In genomic region chr6:116570856-116571682, GRCh38 we compare ENCODE assay signal across 1 cellular context.
TF ChIP-seq lines count a peak whose summit lies in the region.

A gene with protein sequence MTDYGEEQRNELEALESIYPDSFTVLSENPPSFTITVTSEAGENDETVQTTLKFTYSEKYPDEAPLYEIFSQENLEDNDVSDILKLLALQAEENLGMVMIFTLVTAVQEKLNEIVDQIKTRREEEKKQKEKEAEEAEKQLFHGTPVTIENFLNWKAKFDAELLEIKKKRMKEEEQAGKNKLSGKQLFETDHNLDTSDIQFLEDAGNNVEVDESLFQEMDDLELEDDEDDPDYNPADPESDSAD (plus strand): TSS chr6:116571504. CDS start chr6:116571583, 79 bp downstream.

TF ChIP-seq in HepG2, 621 proteins besides CTCF, POLR2A, EP300 and RAD21 (continued from another document and continues in another):
- TF ChIP-seq, protein P1, sequence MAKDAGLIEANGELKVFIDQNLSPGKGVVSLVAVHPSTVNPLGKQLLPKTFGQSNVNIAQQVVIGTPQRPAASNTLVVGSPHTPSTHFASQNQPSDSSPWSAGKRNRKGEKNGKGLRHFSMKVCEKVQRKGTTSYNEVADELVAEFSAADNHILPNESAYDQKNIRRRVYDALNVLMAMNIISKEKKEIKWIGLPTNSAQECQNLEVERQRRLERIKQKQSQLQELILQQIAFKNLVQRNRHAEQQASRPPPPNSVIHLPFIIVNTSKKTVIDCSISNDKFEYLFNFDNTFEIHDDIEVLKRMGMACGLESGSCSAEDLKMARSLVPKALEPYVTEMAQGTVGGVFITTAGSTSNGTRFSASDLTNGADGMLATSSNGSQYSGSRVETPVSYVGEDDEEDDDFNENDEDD (CRISPR knock-in tag; IDR thresholded peaks at IDR 0.05; ENCODE audit: borderline replicate concordance): peak; percentile 83; the same call in 1 of the 2 replicates
- TF ChIP-seq IKZF4 (CRISPR knock-in tag; IDR thresholded peaks at IDR 0.05; ENCODE audit: borderline replicate concordance, low read depth, not compliant biosample characterization): no peak
- TF ChIP-seq ZNF691 (CRISPR knock-in tag; IDR thresholded peaks at IDR 0.05; ENCODE audit: borderline replicate concordance, low read depth): peak; percentile 84
- TF ChIP-seq ARNT (IDR thresholded peaks at IDR 0.05): no peak
- TF ChIP-seq, protein P2, sequence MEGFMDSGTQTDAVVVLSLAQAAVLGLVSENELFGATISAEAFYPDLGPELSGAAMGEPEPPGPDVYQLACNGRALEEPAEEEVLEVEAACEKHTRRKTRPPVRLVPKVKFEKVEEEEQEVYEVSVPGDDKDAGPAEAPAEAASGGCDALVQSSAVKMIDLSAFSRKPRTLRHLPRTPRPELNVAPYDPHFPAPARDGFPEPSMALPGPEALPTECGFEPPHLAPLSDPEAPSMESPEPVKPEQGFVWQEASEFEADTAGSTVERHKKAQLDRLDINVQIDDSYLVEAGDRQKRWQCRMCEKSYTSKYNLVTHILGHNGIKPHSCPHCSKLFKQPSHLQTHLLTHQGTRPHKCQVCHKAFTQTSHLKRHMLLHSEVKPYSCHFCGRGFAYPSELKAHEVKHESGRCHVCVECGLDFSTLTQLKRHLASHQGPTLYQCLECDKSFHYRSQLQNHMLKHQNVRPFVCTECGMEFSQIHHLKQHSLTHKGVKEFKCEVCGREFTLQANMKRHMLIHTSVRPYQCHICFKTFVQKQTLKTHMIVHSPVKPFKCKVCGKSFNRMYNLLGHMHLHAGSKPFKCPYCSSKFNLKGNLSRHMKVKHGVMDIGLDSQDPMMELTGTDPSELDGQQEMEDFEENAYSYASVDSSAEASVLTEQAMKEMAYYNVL (CRISPR knock-in tag; IDR thresholded peaks at IDR 0.05; ENCODE audit: borderline replicate concordance): peak; percentile 97
- TF ChIP-seq, protein P3, sequence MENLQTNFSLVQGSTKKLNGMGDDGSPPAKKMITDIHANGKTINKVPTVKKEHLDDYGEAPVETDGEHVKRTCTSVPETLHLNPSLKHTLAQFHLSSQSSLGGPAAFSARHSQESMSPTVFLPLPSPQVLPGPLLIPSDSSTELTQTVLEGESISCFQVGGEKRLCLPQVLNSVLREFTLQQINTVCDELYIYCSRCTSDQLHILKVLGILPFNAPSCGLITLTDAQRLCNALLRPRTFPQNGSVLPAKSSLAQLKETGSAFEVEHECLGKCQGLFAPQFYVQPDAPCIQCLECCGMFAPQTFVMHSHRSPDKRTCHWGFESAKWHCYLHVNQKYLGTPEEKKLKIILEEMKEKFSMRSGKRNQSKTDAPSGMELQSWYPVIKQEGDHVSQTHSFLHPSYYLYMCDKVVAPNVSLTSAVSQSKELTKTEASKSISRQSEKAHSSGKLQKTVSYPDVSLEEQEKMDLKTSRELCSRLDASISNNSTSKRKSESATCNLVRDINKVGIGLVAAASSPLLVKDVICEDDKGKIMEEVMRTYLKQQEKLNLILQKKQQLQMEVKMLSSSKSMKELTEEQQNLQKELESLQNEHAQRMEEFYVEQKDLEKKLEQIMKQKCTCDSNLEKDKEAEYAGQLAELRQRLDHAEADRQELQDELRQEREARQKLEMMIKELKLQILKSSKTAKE (CRISPR knock-in tag; IDR thresholded peaks at IDR 0.05; ENCODE audit: borderline replicate concordance): peak; percentile 83
- peak; percentile 32 for TF ChIP-seq HNRNPK (IDR thresholded peaks at IDR 0.05; ENCODE audit: low read depth, low read length, poor library complexity, severe bottlenecking)
- peak; percentile 95 for TF ChIP-seq ATF7-NPFF (CRISPR knock-in tag; IDR thresholded peaks at IDR 0.05; ENCODE audit: low read depth)
- TF ChIP-seq, protein P4, sequence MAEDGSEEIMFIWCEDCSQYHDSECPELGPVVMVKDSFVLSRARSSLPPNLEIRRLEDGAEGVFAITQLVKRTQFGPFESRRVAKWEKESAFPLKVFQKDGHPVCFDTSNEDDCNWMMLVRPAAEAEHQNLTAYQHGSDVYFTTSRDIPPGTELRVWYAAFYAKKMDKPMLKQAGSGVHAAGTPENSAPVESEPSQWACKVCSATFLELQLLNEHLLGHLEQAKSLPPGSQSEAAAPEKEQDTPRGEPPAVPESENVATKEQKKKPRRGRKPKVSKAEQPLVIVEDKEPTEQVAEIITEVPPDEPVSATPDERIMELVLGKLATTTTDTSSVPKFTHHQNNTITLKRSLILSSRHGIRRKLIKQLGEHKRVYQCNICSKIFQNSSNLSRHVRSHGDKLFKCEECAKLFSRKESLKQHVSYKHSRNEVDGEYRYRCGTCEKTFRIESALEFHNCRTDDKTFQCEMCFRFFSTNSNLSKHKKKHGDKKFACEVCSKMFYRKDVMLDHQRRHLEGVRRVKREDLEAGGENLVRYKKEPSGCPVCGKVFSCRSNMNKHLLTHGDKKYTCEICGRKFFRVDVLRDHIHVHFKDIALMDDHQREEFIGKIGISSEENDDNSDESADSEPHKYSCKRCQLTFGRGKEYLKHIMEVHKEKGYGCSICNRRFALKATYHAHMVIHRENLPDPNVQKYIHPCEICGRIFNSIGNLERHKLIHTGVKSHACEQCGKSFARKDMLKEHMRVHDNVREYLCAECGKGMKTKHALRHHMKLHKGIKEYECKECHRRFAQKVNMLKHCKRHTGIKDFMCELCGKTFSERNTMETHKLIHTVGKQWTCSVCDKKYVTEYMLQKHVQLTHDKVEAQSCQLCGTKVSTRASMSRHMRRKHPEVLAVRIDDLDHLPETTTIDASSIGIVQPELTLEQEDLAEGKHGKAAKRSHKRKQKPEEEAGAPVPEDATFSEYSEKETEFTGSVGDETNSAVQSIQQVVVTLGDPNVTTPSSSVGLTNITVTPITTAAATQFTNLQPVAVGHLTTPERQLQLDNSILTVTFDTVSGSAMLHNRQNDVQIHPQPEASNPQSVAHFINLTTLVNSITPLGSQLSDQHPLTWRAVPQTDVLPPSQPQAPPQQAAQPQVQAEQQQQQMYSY (CRISPR knock-in tag; IDR thresholded peaks at IDR 0.05): peak; percentile 70; the same call in 1 of the 2 replicates
- TF ChIP-seq ZNF589 (CRISPR knock-in tag; conservative IDR thresholded peaks at IDR 0.05): no peak; the same call in 1 of the 2 replicates
- TF ChIP-seq GABPB1 (CRISPR knock-in tag; IDR thresholded peaks at IDR 0.05): peak; percentile 96
- peak; percentile 95; the same call in 1 of the 2 replicates for TF ChIP-seq ZNF513 (CRISPR knock-in tag; conservative IDR thresholded peaks at IDR 0.05)
- TF ChIP-seq FOSL1 (CRISPR knock-in tag; IDR thresholded peaks at IDR 0.05; ENCODE audit: borderline replicate concordance): no peak
- TF ChIP-seq NONO (IDR thresholded peaks at IDR 0.05): no peak
- peak; percentile 99 for TF ChIP-seq NONO (CRISPR knock-in tag; conservative IDR thresholded peaks at IDR 0.05)
- TF ChIP-seq, protein P5, sequence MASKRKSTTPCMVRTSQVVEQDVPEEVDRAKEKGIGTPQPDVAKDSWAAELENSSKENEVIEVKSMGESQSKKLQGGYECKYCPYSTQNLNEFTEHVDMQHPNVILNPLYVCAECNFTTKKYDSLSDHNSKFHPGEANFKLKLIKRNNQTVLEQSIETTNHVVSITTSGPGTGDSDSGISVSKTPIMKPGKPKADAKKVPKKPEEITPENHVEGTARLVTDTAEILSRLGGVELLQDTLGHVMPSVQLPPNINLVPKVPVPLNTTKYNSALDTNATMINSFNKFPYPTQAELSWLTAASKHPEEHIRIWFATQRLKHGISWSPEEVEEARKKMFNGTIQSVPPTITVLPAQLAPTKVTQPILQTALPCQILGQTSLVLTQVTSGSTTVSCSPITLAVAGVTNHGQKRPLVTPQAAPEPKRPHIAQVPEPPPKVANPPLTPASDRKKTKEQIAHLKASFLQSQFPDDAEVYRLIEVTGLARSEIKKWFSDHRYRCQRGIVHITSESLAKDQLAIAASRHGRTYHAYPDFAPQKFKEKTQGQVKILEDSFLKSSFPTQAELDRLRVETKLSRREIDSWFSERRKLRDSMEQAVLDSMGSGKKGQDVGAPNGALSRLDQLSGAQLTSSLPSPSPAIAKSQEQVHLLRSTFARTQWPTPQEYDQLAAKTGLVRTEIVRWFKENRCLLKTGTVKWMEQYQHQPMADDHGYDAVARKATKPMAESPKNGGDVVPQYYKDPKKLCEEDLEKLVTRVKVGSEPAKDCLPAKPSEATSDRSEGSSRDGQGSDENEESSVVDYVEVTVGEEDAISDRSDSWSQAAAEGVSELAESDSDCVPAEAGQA (IDR thresholded peaks at IDR 0.05; ENCODE audit: low read depth): no peak; the same call in 1 of the 2 replicates
- TF ChIP-seq, protein P5 (CRISPR knock-in tag; IDR thresholded peaks at IDR 0.05; ENCODE audit: borderline replicate concordance): no peak
- TF ChIP-seq NR2C2 (CRISPR knock-in tag; IDR thresholded peaks at IDR 0.05; ENCODE audit: borderline replicate concordance): peak; percentile 88
- TF ChIP-seq, protein P6, sequence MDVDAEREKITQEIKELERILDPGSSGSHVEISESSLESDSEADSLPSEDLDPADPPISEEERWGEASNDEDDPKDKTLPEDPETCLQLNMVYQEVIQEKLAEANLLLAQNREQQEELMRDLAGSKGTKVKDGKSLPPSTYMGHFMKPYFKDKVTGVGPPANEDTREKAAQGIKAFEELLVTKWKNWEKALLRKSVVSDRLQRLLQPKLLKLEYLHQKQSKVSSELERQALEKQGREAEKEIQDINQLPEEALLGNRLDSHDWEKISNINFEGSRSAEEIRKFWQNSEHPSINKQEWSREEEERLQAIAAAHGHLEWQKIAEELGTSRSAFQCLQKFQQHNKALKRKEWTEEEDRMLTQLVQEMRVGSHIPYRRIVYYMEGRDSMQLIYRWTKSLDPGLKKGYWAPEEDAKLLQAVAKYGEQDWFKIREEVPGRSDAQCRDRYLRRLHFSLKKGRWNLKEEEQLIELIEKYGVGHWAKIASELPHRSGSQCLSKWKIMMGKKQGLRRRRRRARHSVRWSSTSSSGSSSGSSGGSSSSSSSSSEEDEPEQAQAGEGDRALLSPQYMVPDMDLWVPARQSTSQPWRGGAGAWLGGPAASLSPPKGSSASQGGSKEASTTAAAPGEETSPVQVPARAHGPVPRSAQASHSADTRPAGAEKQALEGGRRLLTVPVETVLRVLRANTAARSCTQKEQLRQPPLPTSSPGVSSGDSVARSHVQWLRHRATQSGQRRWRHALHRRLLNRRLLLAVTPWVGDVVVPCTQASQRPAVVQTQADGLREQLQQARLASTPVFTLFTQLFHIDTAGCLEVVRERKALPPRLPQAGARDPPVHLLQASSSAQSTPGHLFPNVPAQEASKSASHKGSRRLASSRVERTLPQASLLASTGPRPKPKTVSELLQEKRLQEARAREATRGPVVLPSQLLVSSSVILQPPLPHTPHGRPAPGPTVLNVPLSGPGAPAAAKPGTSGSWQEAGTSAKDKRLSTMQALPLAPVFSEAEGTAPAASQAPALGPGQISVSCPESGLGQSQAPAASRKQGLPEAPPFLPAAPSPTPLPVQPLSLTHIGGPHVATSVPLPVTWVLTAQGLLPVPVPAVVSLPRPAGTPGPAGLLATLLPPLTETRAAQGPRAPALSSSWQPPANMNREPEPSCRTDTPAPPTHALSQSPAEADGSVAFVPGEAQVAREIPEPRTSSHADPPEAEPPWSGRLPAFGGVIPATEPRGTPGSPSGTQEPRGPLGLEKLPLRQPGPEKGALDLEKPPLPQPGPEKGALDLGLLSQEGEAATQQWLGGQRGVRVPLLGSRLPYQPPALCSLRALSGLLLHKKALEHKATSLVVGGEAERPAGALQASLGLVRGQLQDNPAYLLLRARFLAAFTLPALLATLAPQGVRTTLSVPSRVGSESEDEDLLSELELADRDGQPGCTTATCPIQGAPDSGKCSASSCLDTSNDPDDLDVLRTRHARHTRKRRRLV (CRISPR knock-in tag; IDR thresholded peaks at IDR 0.05): no peak
- peak; percentile 65; the same call in 1 of the 2 replicates for TF ChIP-seq MNT (IDR thresholded peaks at IDR 0.05)
- TF ChIP-seq MLLT10 (CRISPR knock-in tag; IDR thresholded peaks at IDR 0.05): no peak
- no peak for TF ChIP-seq ZMYM2 (CRISPR knock-in tag; IDR thresholded peaks at IDR 0.05)
- peak; percentile 66; the same call in 1 of the 2 replicates for TF ChIP-seq ATF5 (CRISPR knock-in tag; IDR thresholded peaks at IDR 0.05; ENCODE audit: low read depth)
